26 cellular contexts compared by ENCODE assay signal in genomic region chr11:68704887-68705286, GRCh38. TPM values are rescaled to one million over a fixed set of nuclear protein-coding genes. Genes with fewer than 3 reads are reported as not detected.
A peak's percentile ranks its signal among the peaks of the same experiment; 100 is the strongest.
DNase-seq lines count a peak whose midpoint lies in the region; ATAC-seq, FAIRE-seq and TF ChIP-seq lines count a peak whose summit lies in the region.
"Had no signal": no experiment of that assay in that cellular context is flagged by ENCODE, and none has a peak within 500 bp of the region (broad histone marks: within the 10 kb centered on the region; RNA-seq: fewer than 3 reads in every experiment).

No MANE protein-coding gene starts in this region.

- no peaks in the 10 kb centered on the region for H3K36me3 ChIP-seq in Panc1 (ENCODE audit: control insufficient read depth, insufficient read depth, low read length)
- H3K36me3 ChIP-seq in iPS-15b (ENCODE audit: control insufficient read depth, insufficient read depth, low read length) = no peaks in the 10 kb centered on the region
- H3K36me3 ChIP-seq: esophagus muscularis mucosa, WERI-Rb-1 had no signal

- CTCF ChIA-PET in Panc1 (lab: Charles Lee) = no interaction called here

- peak; percentile 5 for DNase-seq in NCI-H1092 treated with DMSO at 0.1 percent for 48 hours (lab: John Stamatoyannopoulos, UW)
- DNase-seq in NCI-H1092 (lab: John Stamatoyannopoulos, UW) = no peak
- DNase-seq in Panc1 (ENCODE audit: low read depth, low spot score) = no peak
- peak; percentile 67 for DNase-seq in osteocyte (ENCODE audit: extremely low spot score, unreplicated experiment)
- no peak for DNase-seq in foreskin fibroblast
- no peak for DNase-seq in urothelium cell line (ENCODE audit: low spot score)
- DNase-seq in activated gamma-delta T cell (lab: John Stamatoyannopoulos, UW) = no peak
- DNase-seq: AML-193; CD8-positive, alpha-beta memory T cell; central memory CD4-positive, alpha-beta T cell; DMS79; effector CD8-positive, alpha-beta T cell; left ventricle myocardium superior; NCI-H1417 treated with DMSO at 0.1 percent for 48 hours; retina; SK-N-SH; WERI-Rb-1 had no signal

- H3K9ac ChIP-seq in iPS-15b (ENCODE audit: low read depth, low read length) = no peak overlapping the region
- H3K9ac ChIP-seq: SK-N-SH had no signal

- no peak overlapping the region for H3K27ac ChIP-seq in Panc1 (ENCODE audit: low read length)
- H3K27ac ChIP-seq: 22Rv1, esophagus muscularis mucosa, neutrophil, WERI-Rb-1 had no signal

- in situ Hi-C loops in Panc1 (cut with HindIII; ENCODE audit: low pct_unique_long_range_greater_than_20kb, low sequenced_read_pairs) = no loop called here

- H3K4me1 Mint-ChIP-seq in osteocyte (ENCODE audit: unreplicated experiment) = peaks cover 3% of the 10 kb centered on the region
- H3K4me1 Mint-ChIP-seq: CD8-positive, alpha-beta memory T cell had no signal

- intact Hi-C loops in Panc1 (cut with micrococcal nuclease; ENCODE audit: unreplicated experiment) = no loop called here

- no peaks in the 10 kb centered on the region for H3K36me3 Mint-ChIP-seq in osteocyte (ENCODE audit: unreplicated experiment)
- H3K36me3 Mint-ChIP-seq: CD8-positive, alpha-beta memory T cell had no signal

- H3K4me1 ChIP-seq in Panc1 (ENCODE audit: control insufficient read depth, insufficient read depth, low read length) (no peaks in the 10 kb centered on the region), iPS-15b (ENCODE audit: control insufficient read depth, insufficient read depth, low read length) (peaks cover 9% of the 10 kb centered on the region)

- FAIRE-seq in urothelium cell line (lab: Jason Lieb, UNC) = no peak
- FAIRE-seq: H54, HTR-8/SVneo had no signal

- no peak overlapping the region for H3K4me3 Mint-ChIP-seq in osteocyte (ENCODE audit: unreplicated experiment)
- H3K4me3 Mint-ChIP-seq: CD8-positive, alpha-beta memory T cell; T-helper 2 cell treated with Interferon-gamma antibody and Interleukin-4, amounts not matched to agents 5 μg/mL and 100 μg/mL, for 36 hours had no signal

- no peaks in the 10 kb centered on the region for H3K9me3 Mint-ChIP-seq in osteocyte (ENCODE audit: unreplicated experiment)
- H3K9me3 Mint-ChIP-seq: CD8-positive, alpha-beta memory T cell; T-helper 2 cell treated with Interferon-gamma antibody and Interleukin-4, amounts not matched to agents 5 μg/mL and 100 μg/mL, for 36 hours had no signal

- H3K27ac Mint-ChIP-seq in osteocyte (ENCODE audit: unreplicated experiment) = no peak overlapping the region
- H3K27ac Mint-ChIP-seq: CD8-positive, alpha-beta memory T cell; T-helper 2 cell treated with Interferon-gamma antibody and Interleukin-4, amounts not matched to agents 5 μg/mL and 100 μg/mL, for 36 hours had no signal

- ATAC-seq in Panc1 = peak; percentile 66
- ATAC-seq: left ventricle myocardium superior had no signal

- TF ChIP-seq CTCF in Panc1 (IDR thresholded peaks at IDR 0.05) (no peak), osteocyte (IDR thresholded peaks at IDR 0.05) (no peak), foreskin fibroblast (IDR thresholded peaks at IDR 0.05; ENCODE audit: low read depth, low read length) (no peak)

- no peak overlapping the region for H3K4me3 ChIP-seq in Panc1 (ENCODE audit: low read depth in 2 of 2, low read length in 2 of 2)
- H3K4me3 ChIP-seq in iPS-15b (ENCODE audit: low read depth, low read length) = peak overlapping the region; percentile 3
- no peak overlapping the region for H3K4me3 ChIP-seq in foreskin fibroblast (ENCODE audit: low read depth in 1 of 2, low read length in 2 of 2)
- H3K4me3 ChIP-seq: esophagus muscularis mucosa had no signal

- no TSS peak for BruUV-seq in Panc1 (replicated peaks; lab: Mats Ljungman, UMichigan)

- H3K27me3 ChIP-seq in Panc1 (ENCODE audit: control insufficient read depth, insufficient read depth, low read length) (peaks cover 3% of the 10 kb centered on the region; the same call in 1 of the 2 replicates), iPS-15b (ENCODE audit: control insufficient read depth, insufficient read depth, low read length) (no peaks in the 10 kb centered on the region)
- H3K27me3 ChIP-seq: neutrophil had no signal

- POLR2A ChIA-PET in Panc1 (lab: Charles Lee) = no interaction called here

- H3K9me3 ChIP-seq in Panc1 (ENCODE audit: control insufficient read depth, insufficient read depth, low read depth, low read length) (no peaks in the 10 kb centered on the region), iPS-15b (ENCODE audit: control insufficient read depth, insufficient read depth, low read length) (no peaks in the 10 kb centered on the region)
- H3K9me3 ChIP-seq: esophagus muscularis mucosa, neutrophil, SK-N-SH had no signal

- peaks cover 67% of the 10 kb centered on the region for H3K27me3 Mint-ChIP-seq in osteocyte (ENCODE audit: unreplicated experiment)

RNA-seq across cellular contexts. Expression of gene GAL, which starts 20.5 kb away (rescaled TPM):
- total RNA-seq in Panc1 (2021; ENCODE audit: unreplicated experiment) = 16.5 TPM
- 9.5 TPM for polyA plus RNA-seq in Panc1 (2012; ENCODE audit: insufficient read length)
- not detected in 2 replicates for total RNA-seq in osteocyte
- total RNA-seq: left ventricle myocardium superior, mucosa of gallbladder, RPMI7951 had no signal
- polyA plus RNA-seq: CD8-positive, alpha-beta memory T cell had no signal

RNA-seq across cellular contexts. Expression of gene TESMIN, which starts 46.4 kb away (rescaled TPM):
- total RNA-seq in Panc1 (2021; ENCODE audit: unreplicated experiment) (47.6 TPM), osteocyte (0.55 and 0.56 TPM in 2 replicates)
- polyA plus RNA-seq in Panc1 (2012; ENCODE audit: insufficient read length) = 34.3 TPM

Comparison
In these comparisons a context has a peak if more than half of its experiments do, and no peak if none do; other contexts are left out.
1. DNase-seq: peak in NCI-H1092 treated with DMSO at 0.1 percent for 48 hours (single experiment) and osteocyte (single experiment); none in NCI-H1092 (single experiment), Panc1 (single experiment), foreskin fibroblast (0 of 2), urothelium cell line (single experiment) and activated gamma-delta T cell (single experiment).
2. RNA of gene GAL, which starts 20.5 kb away (total RNA-seq): 16.5 TPM in Panc1 (single experiment); not detected in osteocyte; every median in the first group is over 10 times any median in the second.
3. RNA of gene TESMIN, which starts 46.4 kb away (total RNA-seq): 47.6 TPM in Panc1 (single experiment); 0.55 to 0.56 TPM in osteocyte; every median in the first group is over 10 times any median in the second.